Comparison of ENCODE assay signal across 8 cellular contexts in genomic region chr14:102323102-102323501, GRCh38. TPM values are rescaled to one million over a fixed set of nuclear protein-coding genes. Genes with fewer than 3 reads are reported as not detected.
DNase-seq lines count a peak whose midpoint lies in the region; ATAC-seq, FAIRE-seq and TF ChIP-seq lines count a peak whose summit lies in the region.

No MANE protein-coding gene starts in this region.

- no peak overlapping the region for H3K4me3 ChIP-seq in CD8-positive, alpha-beta memory T cell (ENCODE audit: low read length)
- H3K4me3 ChIP-seq in HCT116 (replicated peaks in 1 of 2; ENCODE audit: low read depth in 1 of 2, low read length in 2 of 2) (no peak overlapping the region), OCI-LY7 (ENCODE audit: low read depth, low read length, poor library complexity, severe bottlenecking) (no peak overlapping the region), bronchial epithelial cell (ENCODE audit: low read depth, low read length) (no peak overlapping the region), testis (no peak overlapping the region)

- RAD21 ChIA-PET in HCT116 (lab: Charles Lee; ENCODE audit: low non-redundant PET in 1 of 2, low total read pairs in 2 of 2, uncharacterized antibody in 2 of 2, unreplicated experiment in 2 of 2) = no interaction called here

- no peaks in the 10 kb centered on the region for H3K9me3 Mint-ChIP-seq in CD8-positive, alpha-beta memory T cell

- H3K36me3 ChIP-seq in CD8-positive, alpha-beta memory T cell (ENCODE audit: insufficient read depth, low read length) = no peaks in the 10 kb centered on the region
- H3K36me3 ChIP-seq in HCT116 (ENCODE audit: control insufficient read depth in 1 of 2, insufficient read depth in 2 of 2, low read length in 2 of 2) (no peaks in the 10 kb centered on the region; a peak in 1 of 4 replicates), OCI-LY7 (ENCODE audit: insufficient read depth, low read length) (peaks cover 28% of the 10 kb centered on the region; the same call in 1 of the 2 replicates), bronchial epithelial cell (ENCODE audit: control insufficient read depth, insufficient read depth, low read length) (peaks cover 6% of the 10 kb centered on the region), testis (ENCODE audit: low read depth, missing control alignments) (no peaks in the 10 kb centered on the region)

- peak in 2 of 5 donors; percentile 27 to 55 for DNase-seq in CD8-positive, alpha-beta memory T cell
- DNase-seq in HCT116 (ENCODE audit: low read depth, low spot score) = peak; percentile 59
- DNase-seq in OCI-LY7 (ENCODE audit: low spot score) = peak; percentile 65
- peak; percentile 72 for DNase-seq in bronchial epithelial cell (ENCODE audit: low read depth)
- peak; percentile 47 to 62 for DNase-seq in left colon
- DNase-seq in testis = peak; percentile 78
- DNase-seq in stimulated activated CD4-positive, alpha-beta T cell treated with anti-CD3 and anti-CD28 coated beads, Interleukin-4, amount 100 ng/mL, for 1 hour = no peak

- CTCF ChIA-PET in CD8-positive, alpha-beta memory T cell (lab: Charles Lee) = interaction anchor here (1.2 to 2.3 kb wide), 2 partner anchors 18 to 235 kb away, joined by 3 to 6 read pairs; partner anchors contain the start of gene MOK
- CTCF ChIA-PET in HCT116 (lab: Charles Lee) = no interaction called here
- CTCF ChIA-PET in OCI-LY7 (lab: Charles Lee; ENCODE audit: unreplicated experiment) = no interaction called here

- no peak overlapping the region for H3K9ac ChIP-seq in HCT116 (ENCODE audit: low read length)

- H3K27ac ChIP-seq in CD8-positive, alpha-beta memory T cell (ENCODE audit: low read depth, low read length) = no peak overlapping the region
- H3K27ac ChIP-seq in HCT116 (ENCODE audit: low read depth, low read length) (no peak overlapping the region), OCI-LY7 (ENCODE audit: low read depth, low read length, poor library complexity, severe bottlenecking) (no peak overlapping the region), testis (peak overlapping the region; percentile 92 to 98)

- FAIRE-seq in bronchial epithelial cell (lab: Jason Lieb, UNC) = peak; percentile 94

- H3K36me3 Mint-ChIP-seq in CD8-positive, alpha-beta memory T cell = peaks cover 0 to 29% (median 5%) of the 10 kb centered on the region in 3 donors

- TF ChIP-seq POLR2A in HCT116 (IDR thresholded peaks at IDR 0.05; ENCODE audit: borderline replicate concordance, extremely low read depth, insufficient read depth, insufficient read length) (no peak), testis (IDR thresholded peaks at IDR 0.05) (no peak)

- H4K20me1 ChIP-seq in HCT116 (ENCODE audit: insufficient read depth) (no peaks in the 10 kb centered on the region), OCI-LY7 (ENCODE audit: insufficient read depth, low read length) (no peaks in the 10 kb centered on the region)

- peak overlapping the region in 7 of 8 donors; percentile 50 to 99 (median 70) for H3K27ac Mint-ChIP-seq in CD8-positive, alpha-beta memory T cell

- no peak for TF ChIP-seq RAD21 in HCT116 (IDR thresholded peaks at IDR 0.05; ENCODE audit: low read depth)

- H3K79me2 ChIP-seq in HCT116 (ENCODE audit: insufficient read depth, low read length) (peaks cover 19% of the 10 kb centered on the region), OCI-LY7 (ENCODE audit: insufficient read depth, low read depth, low read length) (peaks cover 10% of the 10 kb centered on the region; the same call in 1 of the 2 replicates)

- H3K9me2 ChIP-seq in HCT116 (ENCODE audit: insufficient read depth) (no peaks in the 10 kb centered on the region), OCI-LY7 (ENCODE audit: insufficient read depth, low read length) (no peaks in the 10 kb centered on the region)

- H3K4me3 Mint-ChIP-seq in CD8-positive, alpha-beta memory T cell = peak overlapping the region in 2 of 7 donors; percentile 21 to 85

- no peaks in the 10 kb centered on the region for H3K27me3 ChIP-seq in CD8-positive, alpha-beta memory T cell (ENCODE audit: insufficient read depth, low read length, poor library complexity, severe bottlenecking)
- H3K27me3 ChIP-seq in HCT116 (ENCODE audit: insufficient read depth, low read length) (no peaks in the 10 kb centered on the region), bronchial epithelial cell (ENCODE audit: control insufficient read depth, insufficient read depth, low read length) (no peaks in the 10 kb centered on the region), testis (no peaks in the 10 kb centered on the region)

- WGBS in testis, 2 donors = 50 to 51% methylated on average over 8 of the region's 8 CpGs

- no peak overlapping the region for H2AFZ ChIP-seq in HCT116 (ENCODE audit: low read depth, low read length, poor library complexity, severe bottlenecking)
- H2AFZ ChIP-seq in OCI-LY7 (ENCODE audit: low read length) = no peak overlapping the region

- no peaks in the 10 kb centered on the region for H3K9me3 ChIP-seq in CD8-positive, alpha-beta memory T cell (ENCODE audit: low read length)
- H3K9me3 ChIP-seq in HCT116 (ENCODE audit: control insufficient read depth in 1 of 2, insufficient read depth in 1 of 2, low read depth in 1 of 2, low read length in 2 of 2) = no peaks in the 10 kb centered on the region
- no peaks in the 10 kb centered on the region for H3K9me3 ChIP-seq in OCI-LY7 (ENCODE audit: low read length)
- H3K9me3 ChIP-seq in testis = no peaks in the 10 kb centered on the region

- POLR2A ChIA-PET in CD8-positive, alpha-beta memory T cell (lab: Charles Lee) = no interaction called here
- POLR2A ChIA-PET in HCT116 (lab: Charles Lee) = no interaction called here
- POLR2A ChIA-PET in OCI-LY7 (lab: Charles Lee) = interaction anchor here (0.5 to 0.6 kb wide), 3 partner anchors 31 to 265 kb away, joined by 3 to 10 read pairs (median 4); no protein-coding TSS in a partner anchor

- intact Hi-C loops in HCT116 (cut with micrococcal nuclease) (no loop called here), OCI-LY7 (cut with micrococcal nuclease; ENCODE audit: unreplicated experiment) (no loop called here), left colon (cut with DNase I, micrococcal nuclease) (no loop called here), testis (cut with DNase I; ENCODE audit: low total_unique reads) (no loop called here)

- peaks cover 20 to 41% (median 36%) of the 10 kb centered on the region in 3 donors for H3K4me1 Mint-ChIP-seq in CD8-positive, alpha-beta memory T cell

- TF ChIP-seq CTCF in HCT116 (IDR thresholded peaks at IDR 0.05 in 2 of 3, conservative IDR thresholded peaks at IDR 0.05 in 1 of 3; ENCODE audit: borderline replicate concordance in 1 of 3, insufficient read depth in 1 of 3, low read depth in 2 of 3, low read length in 2 of 3) (peak in 2 of 3 experiments; percentile 83 to 85; a peak in 4 of 6 replicates), OCI-LY7 (conservative IDR thresholded peaks at IDR 0.05; ENCODE audit: low read length) (peak; percentile 81), bronchial epithelial cell (IDR thresholded peaks at IDR 0.05; ENCODE audit: insufficient read depth, low read length, severe bottlenecking) (peak; percentile 83), testis (IDR thresholded peaks at IDR 0.05) (peak in 2 of 3 experiments; percentile 23 to 41)

- H3K4me1 ChIP-seq in CD8-positive, alpha-beta memory T cell (ENCODE audit: insufficient read depth, low read length) = peaks cover 19% of the 10 kb centered on the region
- peaks cover 17 to 33% of the 10 kb centered on the region in 2 experiments for H3K4me1 ChIP-seq in HCT116 (ENCODE audit: control insufficient read depth in 1 of 2, insufficient read depth in 2 of 2, low read length in 2 of 2)
- H3K4me1 ChIP-seq in OCI-LY7 (ENCODE audit: insufficient read depth, low read length, poor library complexity, severe bottlenecking) = peaks cover 26% of the 10 kb centered on the region
- peaks cover 41% of the 10 kb centered on the region for H3K4me1 ChIP-seq in testis

- no peak overlapping the region for H3K4me2 ChIP-seq in HCT116 (ENCODE audit: low read length)
- no peak overlapping the region for H3K4me2 ChIP-seq in OCI-LY7 (ENCODE audit: low read length)

- H3K27me3 Mint-ChIP-seq in CD8-positive, alpha-beta memory T cell = no peaks in the 10 kb centered on the region

- BruUV-seq in HCT116 (replicated peaks; lab: Mats Ljungman, UMichigan) (no TSS peak), OCI-LY7 (replicated peaks; lab: Mats Ljungman, UMichigan) (no TSS peak)

- ATAC-seq in HCT116 (peak; percentile 45), left colon (peak; percentile 23), HG03342 (IDR thresholded peaks at IDR 0.05; ENCODE audit: unreplicated experiment) (no peak)

RNA-seq across cellular contexts. Expression of gene ZNF839, which starts 3.6 kb away (rescaled TPM):
- 10 to 100 TPM; 12.9 to 14.0 TPM for total RNA-seq in CD8-positive, alpha-beta memory T cell
- polyA plus RNA-seq in CD8-positive, alpha-beta memory T cell = 7.2 TPM
- total RNA-seq in HCT116 (2021; ENCODE audit: unreplicated experiment) (17.7 TPM), OCI-LY7 (2022) (23.3 and 24.3 TPM in 2 replicates), bronchial epithelial cell (8.2 and 9.7 TPM in 2 replicates), left colon (10 to 100 TPM in 1 of 2 donors, 1 to 10 TPM in 1; 8.5 to 11.4 TPM), testis (10 to 100 TPM; 41.4 to 55.4 TPM)
- polyA plus RNA-seq in HCT116 (2012) = 7.8 and 11.2 TPM in 2 replicates
- 20.2 and 22.7 TPM in 2 replicates for total RNA-seq in OCI-LY7 (2014; rRNA removed; shearing (Covaris generic))
- polyA plus RNA-seq in testis (ENCODE audit: insufficient read depth, low read depth, low replicate concordance) = 59.0 TPM

RNA-seq across cellular contexts. Expression of gene MOK, which starts 18.1 kb away (rescaled TPM):
- total RNA-seq in CD8-positive, alpha-beta memory T cell = 1 to 10 TPM; 5.8 to 7.3 TPM
- polyA plus RNA-seq in CD8-positive, alpha-beta memory T cell = 2.8 TPM
- total RNA-seq in HCT116 (2021; ENCODE audit: unreplicated experiment) (9.4 TPM), OCI-LY7 (2022) (2.2 and 4.3 TPM in 2 replicates), bronchial epithelial cell (3.2 and 4.0 TPM in 2 replicates), left colon (1 to 10 TPM; 4.7 to 5.9 TPM), testis (100 to 1,000 TPM; 157 to 188 TPM)
- 5.7 and 7.0 TPM in 2 replicates for polyA plus RNA-seq in HCT116 (2012)
- 3.7 and 4.0 TPM in 2 replicates for total RNA-seq in OCI-LY7 (2014; rRNA removed; shearing (Covaris generic))
- polyA plus RNA-seq in testis (ENCODE audit: insufficient read depth, low read depth, low replicate concordance) = 171 TPM

RNA-seq across cellular contexts. Expression of gene CINP, which starts 39.6 kb away (rescaled TPM):
- total RNA-seq in CD8-positive, alpha-beta memory T cell = 10 to 100 TPM; 65.4 to 66.0 TPM
- 40.5 TPM for polyA plus RNA-seq in CD8-positive, alpha-beta memory T cell
- total RNA-seq in HCT116 (2021; ENCODE audit: unreplicated experiment) (49.1 TPM), OCI-LY7 (2022) (29.8 and 34.9 TPM in 2 replicates), bronchial epithelial cell (38.4 and 42.9 TPM in 2 replicates), left colon (10 to 100 TPM; 27.0 to 27.9 TPM), testis (10 to 100 TPM; 55.1 to 70.1 TPM)
- 38.8 and 49.9 TPM in 2 replicates for polyA plus RNA-seq in HCT116 (2012)
- 28.2 and 37.7 TPM in 2 replicates for total RNA-seq in OCI-LY7 (2014; rRNA removed; shearing (Covaris generic))
- 80.6 TPM for polyA plus RNA-seq in testis (ENCODE audit: insufficient read depth, low read depth, low replicate concordance)

RNA-seq across cellular contexts. Expression of gene TECPR2, which starts 39.6 kb away (rescaled TPM):
- total RNA-seq in CD8-positive, alpha-beta memory T cell = 10 to 100 TPM in 1 of 2 experiments, 1 to 10 TPM in 1; 8.4 to 11.6 TPM
- 4.5 TPM for polyA plus RNA-seq in CD8-positive, alpha-beta memory T cell
- total RNA-seq in HCT116 (2021; ENCODE audit: unreplicated experiment) = 12.2 TPM
- polyA plus RNA-seq in HCT116 (2012) = 3.8 and 4.4 TPM in 2 replicates
- total RNA-seq in OCI-LY7 (2014; rRNA removed; shearing (Covaris generic)) = 5.3 and 6.8 TPM in 2 replicates
- 9.5 and 12.7 TPM in 2 replicates for total RNA-seq in OCI-LY7 (2022)
- 4.7 and 7.6 TPM in 2 replicates for total RNA-seq in bronchial epithelial cell
- 10 to 100 TPM; 17.1 to 20.5 TPM for total RNA-seq in left colon
- total RNA-seq in testis = 10 to 100 TPM; 43.4 to 65.9 TPM
- polyA plus RNA-seq in testis (ENCODE audit: insufficient read depth, low read depth, low replicate concordance) = 43.6 TPM

Comparison
In these comparisons a context has a peak if more than half of its experiments do, and no peak if none do; other contexts are left out.
1. H3K27ac ChIP-seq: peak in testis (2 of 2); none in CD8-positive, alpha-beta memory T cell (single experiment), HCT116 (single experiment) and OCI-LY7 (single experiment).
2. CTCF ChIP-seq: peak in every context shown above with its lines; median percentile 84 in HCT116; 83 in bronchial epithelial cell; 81 in OCI-LY7; 32 in testis.
3. RNA of gene MOK, which starts 18.1 kb away (total RNA-seq): 157 to 188 TPM in testis; 9.4 TPM in HCT116 (single experiment), 5.8 to 7.3 TPM in CD8-positive, alpha-beta memory T cell, 4.7 to 5.9 TPM in left colon, 2.2 to 4.3 TPM in OCI-LY7 and 3.2 to 4.0 TPM in bronchial epithelial cell; every median in the first group is over 10 times any median in the second.